Comparison of ENCODE assay signal across 29 cellular contexts in the genomic region with DNA sequence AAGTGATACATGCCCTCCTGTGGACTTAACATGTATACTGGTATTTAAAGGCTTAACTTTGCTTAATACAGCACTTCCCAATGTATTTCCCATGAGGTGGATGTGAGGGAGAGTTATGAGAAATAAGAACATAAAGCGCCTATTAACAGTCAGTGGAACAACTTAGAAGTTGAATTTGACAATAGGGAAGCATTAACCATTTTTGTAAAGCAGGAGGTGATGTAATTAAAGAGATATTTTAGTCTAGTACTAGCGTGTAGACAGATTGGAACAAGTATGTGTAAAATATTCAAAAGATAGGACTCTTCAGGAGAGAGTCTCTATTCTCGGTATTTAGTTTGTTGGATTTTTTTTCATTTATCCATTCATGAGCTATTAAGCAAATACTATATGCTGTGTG.
A peak's percentile ranks its signal among the peaks of the same experiment; 100 is the strongest.
DNase-seq lines count a peak whose midpoint lies in the region; ATAC-seq, FAIRE-seq and TF ChIP-seq lines count a peak whose summit lies in the region.
"Had no signal": no experiment of that assay in that cellular context is flagged by ENCODE, and none has a peak within 500 bp of the region (broad histone marks: within the 10 kb centered on the region; RNA-seq: fewer than 3 reads in every experiment).

No MANE protein-coding gene starts in this region.

- peak overlapping the region; percentile 81 for H3K27ac Mint-ChIP-seq in mesothelial cell of epicardium
- H3K27ac Mint-ChIP-seq: CD4-positive, alpha-beta memory T cell; CD4-positive, CD25-positive, alpha-beta regulatory T cell; CD8-positive, alpha-beta memory T cell had no signal

- H3K4me2 ChIP-seq in smooth muscle cell = no peak overlapping the region
- H3K4me2 ChIP-seq: BLaER1 had no signal

- H3K27me3 ChIP-seq in bronchial epithelial cell (ENCODE audit: control insufficient read depth, insufficient read depth, low read length) = no peaks in the 10 kb centered on the region
- H3K27me3 ChIP-seq in smooth muscle cell (ENCODE audit: low read depth) = no peaks in the 10 kb centered on the region
- H3K27me3 ChIP-seq: BE2C, BLaER1 had no signal

- no peak overlapping the region for H2AFZ ChIP-seq in smooth muscle cell (ENCODE audit: low read depth)

- no peaks in the 10 kb centered on the region for H4K20me1 ChIP-seq in smooth muscle cell (ENCODE audit: low read depth)
- H4K20me1 ChIP-seq: BLaER1 had no signal

- peak; percentile 58 for DNase-seq in bronchial epithelial cell (ENCODE audit: low read depth)
- DNase-seq in cardiac fibroblast (ENCODE audit: low read depth in 2 of 2) = peak; percentile 5 to 37
- DNase-seq in fibroblast of pulmonary artery (ENCODE audit: low read depth) = peak; percentile 21
- no peak for DNase-seq in mesothelial cell of epicardium (ENCODE audit: low spot score in 2 of 2, unreplicated experiment in 2 of 2)
- no peak for DNase-seq in smooth muscle cell (lab: John Stamatoyannopoulos, UW; ENCODE audit: unreplicated experiment)
- DNase-seq in midbrain (lab: John Stamatoyannopoulos, UW) = no peak
- DNase-seq: 8988T; ACHN; BE2C; C1 segment of cervical spinal cord; CD4-positive, alpha-beta memory T cell; CD4-positive, CD25-positive, alpha-beta regulatory T cell; CD8-positive, alpha-beta memory T cell; COR-L47; DMS 273 treated with DMSO at 0.1 percent for 48 hours; DMS153; DMS53; DMS79; DND-41; EL; GDM1 had no signal

- no peak for ATAC-seq in GM21360 (IDR thresholded peaks at IDR 0.05; ENCODE audit: unreplicated experiment)
- ATAC-seq: GM12878 had no signal

- H3K36me3 ChIP-seq in bronchial epithelial cell (ENCODE audit: control insufficient read depth, insufficient read depth, low read length) (no peaks in the 10 kb centered on the region), smooth muscle cell (ENCODE audit: low read depth) (no peaks in the 10 kb centered on the region)
- H3K36me3 ChIP-seq: BE2C, BLaER1 had no signal

- no peak overlapping the region for H3K9ac ChIP-seq in smooth muscle cell (ENCODE audit: low read depth)
- H3K9ac ChIP-seq: BLaER1 had no signal

- H3K27ac ChIP-seq in smooth muscle cell (ENCODE audit: low read depth) = no peak overlapping the region
- H3K27ac ChIP-seq: BLaER1 had no signal

- peaks cover 5% of the 10 kb centered on the region for H3F3A ChIP-seq in smooth muscle cell (ENCODE audit: low read depth)

- no peaks in the 10 kb centered on the region for H3K36me3 Mint-ChIP-seq in mesothelial cell of epicardium
- H3K36me3 Mint-ChIP-seq: CD14-positive monocyte; CD4-positive, alpha-beta memory T cell; CD4-positive, CD25-positive, alpha-beta regulatory T cell; CD8-positive, alpha-beta memory T cell had no signal

- FAIRE-seq in bronchial epithelial cell (lab: Jason Lieb, UNC) = no peak
- FAIRE-seq: A204.1, GM12878, GM12892, GM18507, GM19239 had no signal

- H3K4me3 Mint-ChIP-seq in mesothelial cell of epicardium = no peak overlapping the region
- H3K4me3 Mint-ChIP-seq: CD14-positive monocyte; CD4-positive, alpha-beta memory T cell; CD4-positive, CD25-positive, alpha-beta regulatory T cell; CD8-positive, alpha-beta memory T cell had no signal

- H3K9me3 Mint-ChIP-seq in mesothelial cell of epicardium = no peaks in the 10 kb centered on the region

- H3K4me1 Mint-ChIP-seq in mesothelial cell of epicardium = peaks cover 84% of the 10 kb centered on the region
- H3K4me1 Mint-ChIP-seq: CD14-positive monocyte; CD4-positive, alpha-beta memory T cell; CD4-positive, CD25-positive, alpha-beta regulatory T cell; CD8-positive, alpha-beta memory T cell had no signal

- H3K4me3 ChIP-seq in bronchial epithelial cell (ENCODE audit: low read depth, low read length) (no peak overlapping the region), cardiac fibroblast (replicated peaks in 1 of 2; ENCODE audit: low read depth in 2 of 2, low read length in 2 of 2) (no peak overlapping the region), fibroblast of pulmonary artery (replicated peaks; ENCODE audit: low read depth, low read length) (no peak overlapping the region), smooth muscle cell (no peak overlapping the region)
- H3K4me3 ChIP-seq: BLaER1, GM12878 had no signal

- no peaks in the 10 kb centered on the region for H3K27me3 Mint-ChIP-seq in mesothelial cell of epicardium (ENCODE audit: low read depth)
- H3K27me3 Mint-ChIP-seq: CD4-positive, alpha-beta memory T cell; CD4-positive, CD25-positive, alpha-beta regulatory T cell had no signal

- H3K79me2 ChIP-seq in smooth muscle cell (ENCODE audit: low read depth) = no peaks in the 10 kb centered on the region

- no peaks in the 10 kb centered on the region for H3K9me3 ChIP-seq in smooth muscle cell (replicated peaks; ENCODE audit: low read depth)
- H3K9me3 ChIP-seq: BE2C, BLaER1 had no signal

- peaks cover 41% of the 10 kb centered on the region for H3K4me1 ChIP-seq in smooth muscle cell (ENCODE audit: low read depth)
- H3K4me1 ChIP-seq: BE2C, BLaER1 had no signal

- 67% methylated on average over 3 of the region's 3 CpGs for WGBS in smooth muscle cell (ENCODE audit: low lambda C conversion rate)

- TF ChIP-seq CTCF in bronchial epithelial cell (IDR thresholded peaks at IDR 0.05; ENCODE audit: insufficient read depth, low read length, severe bottlenecking) (no peak), cardiac fibroblast (IDR thresholded peaks at IDR 0.05; ENCODE audit: low read depth, low read length) (no peak), fibroblast of pulmonary artery (IDR thresholded peaks at IDR 0.05; ENCODE audit: low read length, missing control alignments) (no peak), mesothelial cell of epicardium (IDR thresholded peaks at IDR 0.05; ENCODE audit: unreplicated experiment) (no peak), smooth muscle cell (IDR thresholded peaks at IDR 0.05; ENCODE audit: borderline replicate concordance, insufficient read depth, poor library complexity, severe bottlenecking) (no peak)

Comparison
In these comparisons a context has a peak if more than half of its experiments do, and no peak if none do; other contexts are left out.
1. DNase-seq: peak in bronchial epithelial cell (single experiment), cardiac fibroblast (2 of 2) and fibroblast of pulmonary artery (single experiment); none in mesothelial cell of epicardium (0 of 2), smooth muscle cell (single experiment) and midbrain (single experiment).